8 cellular contexts compared by ENCODE assay signal in the genomic region with DNA sequence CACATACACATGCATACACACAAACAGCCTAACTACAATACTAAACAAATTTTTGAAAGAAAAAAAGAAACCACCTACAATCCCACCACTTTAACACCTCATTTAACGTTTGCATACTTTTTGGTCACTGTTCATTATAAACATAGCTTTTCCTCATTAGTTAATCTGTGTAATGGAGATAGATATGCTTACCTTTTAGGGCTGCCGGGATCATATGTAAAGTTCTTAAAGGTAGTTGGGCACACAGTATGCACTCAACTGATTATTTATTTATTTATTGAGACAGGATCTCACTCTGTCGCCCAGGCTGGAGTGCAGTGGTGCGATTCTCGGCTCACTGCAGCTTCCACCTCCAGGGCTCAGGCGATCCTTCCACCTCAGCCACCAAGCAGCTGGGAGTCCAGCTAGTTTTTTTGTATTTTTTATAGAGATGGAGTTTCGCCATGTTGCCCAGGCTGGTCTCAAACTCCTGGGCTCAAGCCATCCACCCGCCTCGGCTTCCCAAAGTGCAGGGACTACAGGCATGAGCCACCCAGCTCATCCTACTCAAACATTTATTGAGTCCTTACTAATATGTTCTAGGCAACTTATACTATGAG. TPM values are rescaled to one million over a fixed set of nuclear protein-coding genes. Genes with fewer than 3 reads are reported as not detected.
DNase-seq lines count a peak whose midpoint lies in the region; ATAC-seq and TF ChIP-seq lines count a peak whose summit lies in the region.

No MANE protein-coding gene starts in this region.

- H3K27ac Mint-ChIP-seq in Calu3 (ENCODE audit: unreplicated experiment) (peak overlapping the region; percentile 10), osteocyte (ENCODE audit: unreplicated experiment) (peak overlapping the region; percentile 96)

- ATAC-seq in HG02970 (IDR thresholded peaks at IDR 0.05; ENCODE audit: low FRiP score, unreplicated experiment) (no peak), GM18502 (IDR thresholded peaks at IDR 0.05; ENCODE audit: poor library complexity, unreplicated experiment) (no peak)

- H3K4me3 Mint-ChIP-seq in Calu3 (ENCODE audit: low read depth, unreplicated experiment) (peak overlapping the region; percentile 86), osteocyte (ENCODE audit: unreplicated experiment) (peak overlapping the region; percentile 83)

- H3K27me3 ChIP-seq in Peyer's patch (no peaks in the 10 kb centered on the region), esophagus (ENCODE audit: control insufficient read depth in 1 of 2, insufficient read depth in 2 of 2, low read length in 2 of 2) (no peaks in the 10 kb centered on the region)

- H3K4me3 ChIP-seq in Peyer's patch = peak overlapping the region; percentile 86 to 93 (median 92)
- H3K4me3 ChIP-seq in esophagus (ENCODE audit: low read depth in 1 of 2, low read length in 2 of 2) = peak overlapping the region; percentile 26 to 37

- no peak for TF ChIP-seq POLR2A in Peyer's patch (IDR thresholded peaks at IDR 0.05)

- H3K27ac ChIP-seq in Peyer's patch = peak overlapping the region; percentile 97 to 100 (median 98)
- H3K27ac ChIP-seq in esophagus (ENCODE audit: low read depth in 2 of 2, low read length in 1 of 2) = peak overlapping the region; percentile 79 to 92

- H3K36me3 ChIP-seq in Peyer's patch (no peaks in the 10 kb centered on the region), esophagus (ENCODE audit: control insufficient read depth in 2 of 2, insufficient read depth in 2 of 2, low read length in 1 of 2) (no peaks in the 10 kb centered on the region)

- no peaks in the 10 kb centered on the region for H3K9me3 Mint-ChIP-seq in Calu3 (ENCODE audit: low read depth, unreplicated experiment)
- H3K9me3 Mint-ChIP-seq in osteocyte (ENCODE audit: unreplicated experiment) = no peaks in the 10 kb centered on the region

- CTCF ChIA-PET in Calu3 (lab: Charles Lee) = interaction anchor here (0.7 to 2.1 kb wide), 8 partner anchors 8 to 332 kb away, joined by 3 to 11 read pairs (median 4); partner anchors contain the start of genes C1orf52 and CCN1

- BruUV-seq in Calu3 (replicated peaks; lab: Mats Ljungman, UMichigan) = TSS peak; percentile 61

- TF ChIP-seq CTCF in Calu3 (IDR thresholded peaks at IDR 0.05; ENCODE audit: unreplicated experiment) (no peak), Peyer's patch (IDR thresholded peaks at IDR 0.05) (peak in 1 of 6 experiments; percentile 9), osteocyte (IDR thresholded peaks at IDR 0.05) (no peak)

- DNase-seq in Calu3 = no peak
- DNase-seq in Peyer's patch = no peak
- no peak for DNase-seq in osteocyte (ENCODE audit: extremely low spot score, unreplicated experiment)
- no peak for DNase-seq in EL
- no peak for DNase-seq in NCI-H345 (lab: John Stamatoyannopoulos, UW)

- intact Hi-C loops in Calu3 (cut with micrococcal nuclease; ENCODE audit: unreplicated experiment) = no loop called here

- H3K36me3 Mint-ChIP-seq in Calu3 (ENCODE audit: insufficient read depth, unreplicated experiment) (peaks cover 54% of the 10 kb centered on the region), osteocyte (ENCODE audit: unreplicated experiment) (peaks cover 10% of the 10 kb centered on the region)

- no peaks in the 10 kb centered on the region for H3K9me3 ChIP-seq in Peyer's patch
- H3K9me3 ChIP-seq in esophagus (ENCODE audit: control insufficient read depth in 2 of 2, insufficient read depth in 1 of 2, low read depth in 1 of 2, low read length in 1 of 2) = no peaks in the 10 kb centered on the region

- WGBS in esophagus, 2 donors = 73 to 80% methylated on average over 9 of the region's 9 CpGs

- peaks cover 53% of the 10 kb centered on the region for H3K4me1 Mint-ChIP-seq in Calu3 (ENCODE audit: low read depth, unreplicated experiment)
- peaks cover 46% of the 10 kb centered on the region for H3K4me1 Mint-ChIP-seq in osteocyte (ENCODE audit: unreplicated experiment)

- H3K27me3 Mint-ChIP-seq in Calu3 (ENCODE audit: unreplicated experiment) (no peaks in the 10 kb centered on the region), osteocyte (ENCODE audit: unreplicated experiment) (no peaks in the 10 kb centered on the region)

- H3K4me1 ChIP-seq in Peyer's patch = peaks cover 0 to 42% (median 8%) of the 10 kb centered on the region in 4 donors
- H3K4me1 ChIP-seq in esophagus (ENCODE audit: control insufficient read depth in 2 of 2, insufficient read depth in 2 of 2, low read length in 1 of 2) = peaks cover 0 to 7% of the 10 kb centered on the region in 2 donors

RNA-seq across cellular contexts. Expression of gene BCL10, which starts 0.7 kb away (rescaled TPM):
- 57.7 and 59.1 TPM in 2 replicates for total RNA-seq in Calu3 (2022)
- 10 to 100 TPM; 25.6 to 45.7 (median 37.0) TPM for total RNA-seq in Peyer's patch
- polyA plus RNA-seq in esophagus = 10 to 100 TPM; 11.5 to 13.1 TPM
- 27.9 and 29.0 TPM in 2 replicates for total RNA-seq in osteocyte

RNA-seq across cellular contexts. Expression of gene C1orf52, which starts 17.7 kb away (rescaled TPM):
- total RNA-seq in Calu3 (2022) (29.7 TPM in 2 replicates), Peyer's patch (10 to 100 TPM; 15.1 to 57.8 (median 18.4) TPM), osteocyte (30.8 and 32.2 TPM in 2 replicates)
- polyA plus RNA-seq in esophagus = 10 to 100 TPM; 12.4 to 17.8 TPM
